In genomic region chr11:111308140-111308539, GRCh38 we compare ENCODE assay signal across 14 cellular contexts. TPM values are rescaled to one million over a fixed set of nuclear protein-coding genes. Genes with fewer than 3 reads are reported as not detected.
DNase-seq lines count a peak whose midpoint lies in the region; ATAC-seq and TF ChIP-seq lines count a peak whose summit lies in the region.
"Had no signal": no experiment of that assay in that cellular context is flagged by ENCODE, and none has a peak within 500 bp of the region (broad histone marks: within the 10 kb centered on the region; RNA-seq: fewer than 3 reads in every experiment).

No MANE protein-coding gene starts in this region.

- H3K27me3 ChIP-seq in psoas muscle (ENCODE audit: insufficient read depth in 3 of 3, low read length in 2 of 3) (no peaks in the 10 kb centered on the region), spleen (replicated peaks in 1 of 7) (peaks cover 0 to 7% (median 0%) of the 10 kb centered on the region in 7 donors)

- POLR2A ChIA-PET in activated CD4-positive, alpha-beta T cell treated with anti-CD3 and anti-CD28 coated beads for 36 hours (lab: Charles Lee), result no interaction called here

- H3K4me1 ChIP-seq in psoas muscle (no peaks in the 10 kb centered on the region), spleen (no peaks in the 10 kb centered on the region)
- H3K4me1 ChIP-seq: prostate gland had no signal

- H3K9me3 Mint-ChIP-seq in activated CD4-positive, alpha-beta T cell treated with anti-CD3 and anti-CD28 coated beads for 36 hours (ENCODE audit: low read depth), result no peaks in the 10 kb centered on the region
- H3K9me3 Mint-ChIP-seq in activated naive CD4-positive, alpha-beta T cell treated with anti-CD3 and anti-CD28 coated beads, Interleukin-2, amount 10 ng/mL, durations not matched to agents 7 days and 5 days, result no peaks in the 10 kb centered on the region
- H3K9me3 Mint-ChIP-seq: T-helper 2 cell treated with Interferon-gamma antibody and Interleukin-4, amounts not matched to agents 5 μg/mL and 100 μg/mL, for 36 hours had no signal

- no peak for TF ChIP-seq POLR2A in spleen (IDR thresholded peaks at IDR 0.05)

- H3K9me3 ChIP-seq in psoas muscle, result no peaks in the 10 kb centered on the region
- no peaks in the 10 kb centered on the region for H3K9me3 ChIP-seq in spleen
- H3K9me3 ChIP-seq: prostate gland had no signal

- CTCF ChIA-PET in activated CD4-positive, alpha-beta T cell treated with anti-CD3 and anti-CD28 coated beads for 36 hours (lab: Charles Lee), result interaction anchor here (1.0 kb wide), 1 partner anchor 25 kb away, joined by 3 read pairs; no protein-coding TSS in a partner anchor
- CTCF ChIA-PET in activated naive CD4-positive, alpha-beta T cell treated with anti-CD3 and anti-CD28 coated beads, Interleukin-2, amount 10 ng/mL, durations not matched to agents 7 days and 5 days (lab: Charles Lee), result interaction anchor here (0.5 kb wide), 1 partner anchor 40 kb away, joined by 3 read pairs; no protein-coding TSS in a partner anchor

- ATAC-seq in psoas muscle (peak in 3 of 4 donors; percentile 42 to 69 (median 62)), GM18909 (IDR thresholded peaks at IDR 0.05; ENCODE audit: poor library complexity, unreplicated experiment) (no peak)
- ATAC-seq in activated CD4-positive, alpha-beta T cell treated with anti-CD3 and anti-CD28 coated beads for 36 hours, result no peak

- intact Hi-C loops in psoas muscle (cut with DNase I), result no loop called here
- intact Hi-C loops in spleen (cut with DNase I; ENCODE audit: low total_unique reads), result no loop called here
- intact Hi-C loops in activated CD4-positive, alpha-beta T cell treated with anti-CD3 and anti-CD28 coated beads for 36 hours (cut with DNase I, micrococcal nuclease), result no loop called here

- H3K4me1 Mint-ChIP-seq in activated CD4-positive, alpha-beta T cell treated with anti-CD3 and anti-CD28 coated beads for 36 hours, result no peaks in the 10 kb centered on the region
- H3K4me1 Mint-ChIP-seq in activated naive CD4-positive, alpha-beta T cell treated with anti-CD3 and anti-CD28 coated beads, Interleukin-2, amount 10 ng/mL, durations not matched to agents 7 days and 5 days, result no peaks in the 10 kb centered on the region

- H3K4me3 ChIP-seq in psoas muscle (no peak overlapping the region), spleen (no peak overlapping the region)
- H3K4me3 ChIP-seq: prostate gland had no signal

- H3K36me3 Mint-ChIP-seq in activated CD4-positive, alpha-beta T cell treated with anti-CD3 and anti-CD28 coated beads for 36 hours (ENCODE audit: low read depth), result no peaks in the 10 kb centered on the region
- H3K36me3 Mint-ChIP-seq in activated naive CD4-positive, alpha-beta T cell treated with anti-CD3 and anti-CD28 coated beads, Interleukin-2, amount 10 ng/mL, durations not matched to agents 7 days and 5 days, result no peaks in the 10 kb centered on the region

- no peak overlapping the region for H3K4me3 Mint-ChIP-seq in activated CD4-positive, alpha-beta T cell treated with anti-CD3 and anti-CD28 coated beads for 36 hours
- no peak overlapping the region for H3K4me3 Mint-ChIP-seq in activated naive CD4-positive, alpha-beta T cell treated with anti-CD3 and anti-CD28 coated beads, Interleukin-2, amount 10 ng/mL, durations not matched to agents 7 days and 5 days
- H3K4me3 Mint-ChIP-seq: T-helper 2 cell treated with Interferon-gamma antibody and Interleukin-4, amounts not matched to agents 5 μg/mL and 100 μg/mL, for 36 hours had no signal

- TF ChIP-seq CTCF in psoas muscle (IDR thresholded peaks at IDR 0.05) (no peak), spleen (IDR thresholded peaks at IDR 0.05 in 8 of 11, conservative IDR thresholded peaks at IDR 0.05 in 3 of 11) (no peak)

- no peak overlapping the region for H3K27ac ChIP-seq in psoas muscle
- H3K27ac ChIP-seq in spleen, result no peak overlapping the region
- H3K27ac ChIP-seq: KMS-11 had no signal

- DNase-seq in HuH-7 (ENCODE audit: low spot score), result peak; percentile 52
- peak; percentile 91 for DNase-seq in NCI-H2171 (lab: John Stamatoyannopoulos, UW)
- peak; percentile 47 for DNase-seq in SW480 (ENCODE audit: low spot score)
- DNase-seq in psoas muscle, result peak in 1 of 2 donors; percentile 48
- no peak for DNase-seq in spleen
- DNase-seq in activated CD4-positive, alpha-beta T cell treated with anti-CD3 and anti-CD28 coated beads for 36 hours, result no peak
- DNase-seq in activated naive CD4-positive, alpha-beta T cell treated with anti-CD3 and anti-CD28 coated beads, Interleukin-2, amount 10 ng/mL, durations not matched to agents 7 days and 5 days, result no peak
- DNase-seq: foreskin fibroblast had no signal

- H3K36me3 ChIP-seq in psoas muscle (ENCODE audit: insufficient read depth in 1 of 2, low read depth in 1 of 2) (no peaks in the 10 kb centered on the region), spleen (no peaks in the 10 kb centered on the region)
- H3K36me3 ChIP-seq: prostate gland had no signal

- H3K27me3 Mint-ChIP-seq in activated CD4-positive, alpha-beta T cell treated with anti-CD3 and anti-CD28 coated beads for 36 hours, result peaks cover 27% of the 10 kb centered on the region
- peaks cover 33% of the 10 kb centered on the region for H3K27me3 Mint-ChIP-seq in activated naive CD4-positive, alpha-beta T cell treated with anti-CD3 and anti-CD28 coated beads, Interleukin-2, amount 10 ng/mL, durations not matched to agents 7 days and 5 days

- no peak overlapping the region for H3K27ac Mint-ChIP-seq in activated CD4-positive, alpha-beta T cell treated with anti-CD3 and anti-CD28 coated beads for 36 hours
- H3K27ac Mint-ChIP-seq in activated naive CD4-positive, alpha-beta T cell treated with anti-CD3 and anti-CD28 coated beads, Interleukin-2, amount 10 ng/mL, durations not matched to agents 7 days and 5 days, result no peak overlapping the region
- H3K27ac Mint-ChIP-seq: T-helper 2 cell treated with Interferon-gamma antibody and Interleukin-4, amounts not matched to agents 5 μg/mL and 100 μg/mL, for 36 hours had no signal

- 32 to 54% (median 34%) methylated on average over 7 of the region's 7 CpGs for WGBS in psoas muscle, 3 donors
- 76 to 82% (median 77%) methylated on average over 7 of the region's 7 CpGs for WGBS in spleen, 5 donors

RNA-seq across cellular contexts. Expression of gene POU2AF3, which starts 9.8 kb away (rescaled TPM):
- total RNA-seq in psoas muscle (under 1 TPM in 3 of 4 donors, not detected in 1; 0.22 to 0.69 (median 0.63) TPM), spleen (1 to 10 TPM in 1 of 7 donors, under 1 TPM in 3, not detected in 3; 0.30 to 1.4 (median 0.48) TPM)
- polyA plus RNA-seq in psoas muscle (under 1 TPM; 0.21 to 0.65 (median 0.37) TPM), spleen (1 to 10 TPM in 2 of 3 donors, under 1 TPM in 1; 0.54 to 2.0 (median 1.3) TPM)
- total RNA-seq in activated CD4-positive, alpha-beta T cell treated with anti-CD3 and anti-CD28 coated beads for 36 hours, result not detected
- total RNA-seq: lower leg skin, OCI-LY7 had no signal

Comparison
In these comparisons a context has a peak if more than half of its experiments do, and no peak if none do; other contexts are left out.
1. DNase-seq: peak in HuH-7 (single experiment), NCI-H2171 (single experiment) and SW480 (single experiment); none in spleen (single experiment), activated CD4-positive, alpha-beta T cell treated with anti-CD3 and anti-CD28 coated beads for 36 hours (single experiment) and activated naive CD4-positive, alpha-beta T cell treated with anti-CD3 and anti-CD28 coated beads, Interleukin-2, amount 10 ng/mL, durations not matched to agents 7 days and 5 days (single experiment).
2. ATAC-seq: peak in psoas muscle (3 of 4); none in GM18909 (single experiment) and activated CD4-positive, alpha-beta T cell treated with anti-CD3 and anti-CD28 coated beads for 36 hours (single experiment).